8 cellular contexts compared by ENCODE assay signal in genomic region chr19:50204811-50205675, GRCh38. TPM values are rescaled to one million over a fixed set of nuclear protein-coding genes. Genes with fewer than 3 reads are reported as not detected.
DNase-seq lines count a peak whose midpoint lies in the region; ATAC-seq and TF ChIP-seq lines count a peak whose summit lies in the region.

No MANE protein-coding gene starts in this region.

- no peaks in the 10 kb centered on the region for H3K9me3 ChIP-seq in CD8-positive, alpha-beta T cell (ENCODE audit: low read length)
- H3K9me3 ChIP-seq in mucosa of descending colon: no peaks in the 10 kb centered on the region

- H3K4me1 Mint-ChIP-seq in CD8-positive, alpha-beta T cell (ENCODE audit: low read depth): no peaks in the 10 kb centered on the region
- H3K4me1 Mint-ChIP-seq in activated CD4-positive, alpha-beta memory T cell treated with anti-CD3 and anti-CD28 coated beads for 36 hours (ENCODE audit: low read depth): peaks cover 2% of the 10 kb centered on the region

- POLR2A ChIA-PET in CD8-positive, alpha-beta T cell (lab: Charles Lee): no interaction called here
- POLR2A ChIA-PET in activated CD4-positive, alpha-beta memory T cell treated with anti-CD3 and anti-CD28 coated beads for 36 hours (lab: Charles Lee): no interaction called here

- H3K9me3 Mint-ChIP-seq in CD8-positive, alpha-beta T cell: peaks cover 4% of the 10 kb centered on the region
- no peaks in the 10 kb centered on the region for H3K9me3 Mint-ChIP-seq in activated CD4-positive, alpha-beta memory T cell treated with anti-CD3 and anti-CD28 coated beads for 36 hours

- H3K4me3 Mint-ChIP-seq in CD8-positive, alpha-beta T cell: no peak overlapping the region
- no peak overlapping the region for H3K4me3 Mint-ChIP-seq in activated CD4-positive, alpha-beta memory T cell treated with anti-CD3 and anti-CD28 coated beads for 36 hours

- H3K36me3 ChIP-seq in CD8-positive, alpha-beta T cell (ENCODE audit: insufficient read depth, low read length): no peaks in the 10 kb centered on the region
- no peaks in the 10 kb centered on the region for H3K36me3 ChIP-seq in mucosa of descending colon (ENCODE audit: low read depth)

- H3K4me3 ChIP-seq in CD8-positive, alpha-beta T cell (ENCODE audit: low read depth, low read length): no peak overlapping the region
- H3K4me3 ChIP-seq in mucosa of descending colon: peak overlapping the region; percentile 19

- H3K27ac ChIP-seq in CD8-positive, alpha-beta T cell (ENCODE audit: low read depth, low read length): no peak overlapping the region

- H3K27me3 ChIP-seq in CD8-positive, alpha-beta T cell (ENCODE audit: insufficient read depth, low read length): peaks cover 19% of the 10 kb centered on the region

- H3K27ac Mint-ChIP-seq in CD8-positive, alpha-beta T cell: no peak overlapping the region
- no peak overlapping the region for H3K27ac Mint-ChIP-seq in activated CD4-positive, alpha-beta memory T cell treated with anti-CD3 and anti-CD28 coated beads for 36 hours

- DNase-seq in CD8-positive, alpha-beta T cell: no peak
- peak; percentile 98 for DNase-seq in NCI-H146 (lab: John Stamatoyannopoulos, UW)
- DNase-seq in ecto neural progenitor cell (ENCODE audit: low spot score): peak; percentile 90
- DNase-seq in mucosa of descending colon: peak; percentile 92 to 96 (median 94)
- no peak for DNase-seq in T-helper 2 cell
- DNase-seq in activated CD4-positive, alpha-beta memory T cell treated with anti-CD3 and anti-CD28 coated beads for 36 hours: no peak

- no peaks in the 10 kb centered on the region for H3K36me3 Mint-ChIP-seq in CD8-positive, alpha-beta T cell
- H3K36me3 Mint-ChIP-seq in activated CD4-positive, alpha-beta memory T cell treated with anti-CD3 and anti-CD28 coated beads for 36 hours: no peaks in the 10 kb centered on the region

- CTCF ChIA-PET in CD8-positive, alpha-beta T cell (lab: Charles Lee): no interaction called here
- CTCF ChIA-PET in activated CD4-positive, alpha-beta memory T cell treated with anti-CD3 and anti-CD28 coated beads for 36 hours (lab: Charles Lee): no interaction called here

- TF ChIP-seq CTCF in CD8-positive, alpha-beta T cell (IDR thresholded peaks at IDR 0.05): no peak
- TF ChIP-seq CTCF in mucosa of descending colon (IDR thresholded peaks at IDR 0.05): no peak

- no peaks in the 10 kb centered on the region for H3K4me1 ChIP-seq in CD8-positive, alpha-beta T cell (ENCODE audit: insufficient read depth, low read length)
- H3K4me1 ChIP-seq in mucosa of descending colon (ENCODE audit: low read depth): peaks cover 22% of the 10 kb centered on the region

- H3K27me3 Mint-ChIP-seq in CD8-positive, alpha-beta T cell (ENCODE audit: low read depth): peaks cover 42% of the 10 kb centered on the region
- H3K27me3 Mint-ChIP-seq in activated CD4-positive, alpha-beta memory T cell treated with anti-CD3 and anti-CD28 coated beads for 36 hours: peaks cover 37% of the 10 kb centered on the region

- peak; percentile 23 for ATAC-seq in CD8-positive, alpha-beta T cell
- ATAC-seq in mucosa of descending colon: peak; percentile 82
- ATAC-seq in HG03469 (IDR thresholded peaks at IDR 0.05; ENCODE audit: unreplicated experiment): no peak
- no peak for ATAC-seq in GM21825 (IDR thresholded peaks at IDR 0.05; ENCODE audit: unreplicated experiment)

- intact Hi-C loops in CD8-positive, alpha-beta T cell (cut with DNase I, micrococcal nuclease): no loop called here
- intact Hi-C loops in mucosa of descending colon (cut with DNase I, micrococcal nuclease): no loop called here
- intact Hi-C loops in activated CD4-positive, alpha-beta memory T cell treated with anti-CD3 and anti-CD28 coated beads for 36 hours (cut with micrococcal nuclease): no loop called here

RNA-seq across cellular contexts. Expression of gene MYH14, which starts 1.6 kb away (rescaled TPM):
- not detected for total RNA-seq in CD8-positive, alpha-beta T cell
- 100 to 1,000 TPM; 268 to 606 (median 586) TPM for total RNA-seq in mucosa of descending colon
- total RNA-seq in activated CD4-positive, alpha-beta memory T cell treated with anti-CD3 and anti-CD28 coated beads for 36 hours: not detected

RNA-seq across cellular contexts. Expression of gene IZUMO2, which starts 42.0 kb away (rescaled TPM):
- not detected for total RNA-seq in CD8-positive, alpha-beta T cell
- total RNA-seq in mucosa of descending colon: not detected
- total RNA-seq in activated CD4-positive, alpha-beta memory T cell treated with anti-CD3 and anti-CD28 coated beads for 36 hours: not detected

Comparison
In these comparisons a context has a peak if more than half of its experiments do, and no peak if none do; other contexts are left out.
1. ATAC-seq: peak in CD8-positive, alpha-beta T cell (single experiment) and mucosa of descending colon (single experiment); none in HG03469 (single experiment) and GM21825 (single experiment).
2. DNase-seq: peak in NCI-H146 (single experiment), ecto neural progenitor cell (single experiment) and mucosa of descending colon (3 of 3); none in CD8-positive, alpha-beta T cell (0 of 7), T-helper 2 cell (0 of 5) and activated CD4-positive, alpha-beta memory T cell treated with anti-CD3 and anti-CD28 coated beads for 36 hours (single experiment).
3. RNA of gene MYH14, which starts 1.6 kb away (total RNA-seq): 268 to 606 TPM in mucosa of descending colon; not detected in CD8-positive, alpha-beta T cell and not detected in activated CD4-positive, alpha-beta memory T cell treated with anti-CD3 and anti-CD28 coated beads for 36 hours; every median in the first group is over 100 times any median in the second.